In the genomic region with DNA sequence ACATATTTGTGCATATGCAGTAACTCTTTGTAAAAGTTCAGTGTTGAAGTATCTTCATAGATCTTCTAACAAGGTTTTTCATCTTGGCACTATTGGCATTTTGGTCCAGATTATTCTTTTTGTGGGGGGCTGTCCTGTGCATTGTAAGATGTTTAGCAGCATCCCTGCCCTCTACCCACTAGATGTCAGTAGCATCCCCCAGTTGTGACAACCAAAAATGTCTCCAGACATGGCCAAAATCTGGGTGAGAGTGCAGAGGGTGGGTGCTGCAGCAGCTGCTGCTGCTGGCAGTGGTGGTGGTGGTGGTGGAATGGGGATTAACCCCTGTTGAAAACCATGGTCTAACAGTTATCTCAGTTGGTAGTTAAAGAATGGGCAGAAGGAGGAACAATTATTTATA, we compare ENCODE assay signal across 10 cellular contexts.
DNase-seq lines count a peak whose midpoint lies in the region; ATAC-seq and TF ChIP-seq lines count a peak whose summit lies in the region.
"Had no signal": no experiment of that assay in that cellular context is flagged by ENCODE, and none has a peak within 500 bp of the region (broad histone marks: within the 10 kb centered on the region; RNA-seq: fewer than 3 reads in every experiment).

No MANE protein-coding gene starts in this region.

- H3K36me3 ChIP-seq in BJ (ENCODE audit: control insufficient read depth, insufficient read depth, low read length) (no peaks in the 10 kb centered on the region), ovary (no peaks in the 10 kb centered on the region)

- H3K27ac ChIP-seq in RWPE1 (no peak overlapping the region), ovary (no peak overlapping the region)

- H3K9me3 ChIP-seq in ovary: no peaks in the 10 kb centered on the region

- no peak for DNase-seq in BJ (ENCODE audit: low read depth)
- DNase-seq in NCI-H460 (ENCODE audit: extremely low read depth, low read depth): peak; percentile 5
- DNase-seq in epithelial cell of proximal tubule (ENCODE audit: low read depth): no peak
- no peak for DNase-seq in stimulated activated CD4-positive, alpha-beta T cell treated with anti-CD3 and anti-CD28 coated beads, Interleukin-4, amount 100 ng/mL, for 1 hour
- no peak for DNase-seq in dedifferentiated amniotic fluid mesenchymal stem cell (ENCODE audit: extremely low spot score)
- no peak for DNase-seq in RWPE1 (ENCODE audit: low spot score)
- DNase-seq in ovary: no peak
- DNase-seq: stimulated activated naive CD8-positive, alpha-beta T cell treated with anti-CD3 and anti-CD28 coated beads, Interleukin-15, Interleukin-2, amounts not matched to agents 100 U/mL and 50 U/mL, for 24 hours had no signal

- H3K27me3 ChIP-seq in BJ (ENCODE audit: control insufficient read depth, insufficient read depth, low read length) (no peaks in the 10 kb centered on the region), ovary (no peaks in the 10 kb centered on the region)

- intact Hi-C loops in ovary (cut with DNase I): no loop called here

- no peak for TF ChIP-seq POLR2A in ovary (IDR thresholded peaks at IDR 0.05)

- POLR2A ChIA-PET in BJ (lab: Charles Lee) (no interaction called here), RWPE1 (lab: Yijun Ruan, JAX; ENCODE audit: low non-redundant PET) (no interaction called here)

- CTCF ChIA-PET in BJ (lab: Yijun Ruan, JAX): no interaction called here
- CTCF ChIA-PET in RWPE1 (lab: Yijun Ruan, JAX): no interaction called here

- TF ChIP-seq CTCF in BJ (IDR thresholded peaks at IDR 0.05; ENCODE audit: insufficient read depth, low read depth, low read length): peak; percentile 13; the same call in 1 of the 2 replicates
- peak; percentile 49 for TF ChIP-seq CTCF in epithelial cell of proximal tubule (conservative IDR thresholded peaks at IDR 0.05; ENCODE audit: low read depth, low read length)
- no peak for TF ChIP-seq CTCF in RWPE1 (conservative IDR thresholded peaks at IDR 0.05; ENCODE audit: low read depth)
- no peak for TF ChIP-seq CTCF in ovary (IDR thresholded peaks at IDR 0.05)

- H3K4me3 ChIP-seq in BJ (ENCODE audit: low read depth, low read length) (no peak overlapping the region), epithelial cell of proximal tubule (ENCODE audit: low read depth, low read length) (no peak overlapping the region), ovary (no peak overlapping the region)

- no peak for TF ChIP-seq EP300 in ovary (IDR thresholded peaks at IDR 0.05)

- ATAC-seq in GM19351 (IDR thresholded peaks at IDR 0.05; ENCODE audit: unreplicated experiment): peak; percentile 57
- ATAC-seq: right cardiac atrium; stimulated activated naive CD8-positive, alpha-beta T cell treated with anti-CD3 and anti-CD28 coated beads, Interleukin-15, Interleukin-2, amounts not matched to agents 100 U/mL and 50 U/mL, for 24 hours had no signal

- H3K4me1 ChIP-seq in ovary (ENCODE audit: insufficient read depth): no peaks in the 10 kb centered on the region

Comparison
In these comparisons a context has a peak if more than half of its experiments do, and no peak if none do; other contexts are left out.
1. CTCF ChIP-seq: peak in BJ (single experiment) and epithelial cell of proximal tubule (single experiment); none in RWPE1 (single experiment) and ovary (0 of 3).